8 cellular contexts compared by ENCODE assay signal in genomic region chr7:69598081-69598486, GRCh38. TPM values are rescaled to one million over a fixed set of nuclear protein-coding genes. Genes with fewer than 3 reads are reported as not detected.
A peak's percentile ranks its signal among the peaks of the same experiment; 100 is the strongest.
DNase-seq lines count a peak whose midpoint lies in the region; ATAC-seq, FAIRE-seq and TF ChIP-seq lines count a peak whose summit lies in the region.

TSS of gene AUTS2 (plus strand) at chr7:69598475. CDS start at chr7:69599654, 1,179 bp downstream.

- dilution Hi-C loops in endothelial cell of umbilical vein (cut with MboI; ENCODE audit: extremely low pct_ligation_motif_present, low sequenced_read_pairs), result no loop called here

- peak within 1 kb of the TSS; percentile 52 for H2BK120ac ChIP-seq in mesendoderm (ENCODE audit: low read depth, low read length)

- H4K20me1 ChIP-seq in endothelial cell of umbilical vein (replicated peaks; ENCODE audit: control insufficient read depth, extremely low read depth, insufficient read depth, low read length), result no peaks in the 10 kb centered on the region

- H2BK5ac ChIP-seq in mesendoderm (ENCODE audit: low read length), result no peak within 1 kb of the TSS

- H3K4me1 ChIP-seq in endothelial cell of umbilical vein (ENCODE audit: control insufficient read depth, extremely low read depth, insufficient read depth, low read length) (peaks cover 5% of the 10 kb centered on the region), mesendoderm (ENCODE audit: control insufficient read depth, low read depth, low read length) (no peaks in the 10 kb centered on the region)

- no peaks in the 10 kb centered on the region for H3K9me1 ChIP-seq in endothelial cell of umbilical vein (replicated peaks; ENCODE audit: control insufficient read depth, extremely low read depth, insufficient read depth, low read length)

- no peak within 1 kb of the TSS for H4K5ac ChIP-seq in mesendoderm (ENCODE audit: low read length)

- POLR2A ChIA-PET in endothelial cell of umbilical vein (lab: Charles Lee), result no interaction called here

- no peak for FAIRE-seq in endothelial cell of umbilical vein (lab: Jason Lieb, UNC)

- H3K4me2 ChIP-seq in endothelial cell of umbilical vein (ENCODE audit: insufficient read depth, low read length) (peak within 1 kb of the TSS; percentile 84), mesendoderm (ENCODE audit: low read length) (peak within 1 kb of the TSS; percentile 93)

- peaks cover 10% of the 10 kb centered on the region for H3K79me1 ChIP-seq in mesendoderm (ENCODE audit: low read length)

- H3K4me3 ChIP-seq in endothelial cell of umbilical vein (replicated peaks in 1 of 3; ENCODE audit: insufficient read depth in 1 of 3, low read depth in 1 of 3, low read length in 3 of 3), result peak within 1 kb of the TSS; percentile 60 to 67 (median 62)
- H3K4me3 ChIP-seq in mesendoderm (ENCODE audit: low read length), result peak within 1 kb of the TSS; percentile 80

- peak within 1 kb of the TSS; percentile 83 for H3K4ac ChIP-seq in mesendoderm (ENCODE audit: low read depth, low read length)

- peak within 1 kb of the TSS; percentile 61 for H2BK15ac ChIP-seq in mesendoderm (replicated peaks; ENCODE audit: low read depth)

- H3K18ac ChIP-seq in mesendoderm (ENCODE audit: low read length), result peak within 1 kb of the TSS; percentile 97

- H3K79me2 ChIP-seq in endothelial cell of umbilical vein (ENCODE audit: control insufficient read depth, insufficient read depth, low read length), result no peaks in the 10 kb centered on the region
- H3K79me2 ChIP-seq in mesendoderm (ENCODE audit: control insufficient read depth, insufficient read depth, low read length), result peaks cover 8% of the 10 kb centered on the region

- no peaks in the 10 kb centered on the region for H3K9me3 ChIP-seq in endothelial cell of umbilical vein (replicated peaks; ENCODE audit: control insufficient read depth, insufficient read depth, low read length)

- H4K8ac ChIP-seq in mesendoderm (ENCODE audit: low read depth, low read length), result peak within 1 kb of the TSS; percentile 96

- ATAC-seq in HG03025 (IDR thresholded peaks at IDR 0.05; ENCODE audit: low FRiP score, unreplicated experiment), result peak; percentile 53

- CTCF ChIA-PET in endothelial cell of umbilical vein (lab: Charles Lee), result interaction anchor here (0.6 kb wide), 1 partner anchor 75 kb away, joined by 3 read pairs; no protein-coding TSS in a partner anchor

- H3K27me3 ChIP-seq in endothelial cell of umbilical vein (ENCODE audit: control insufficient read depth in 2 of 2, insufficient read depth in 2 of 2, low read length in 2 of 2) (peaks cover 17 to 24% of the 10 kb centered on the region in 2 experiments), mesendoderm (ENCODE audit: insufficient read depth, low read length, poor library complexity) (peaks cover 19% of the 10 kb centered on the region)

- peak within 1 kb of the TSS; percentile 94 for H2AFZ ChIP-seq in endothelial cell of umbilical vein (ENCODE audit: low read depth, low read length)

- no TSS peak for BruUV-seq in endothelial cell of umbilical vein (replicated peaks; lab: Mats Ljungman, UMichigan)

- intact Hi-C loops in endothelial cell of umbilical vein (cut with micrococcal nuclease), result loop anchor here (2.0 kb wide), 1 partner anchor 1097 kb away; no protein-coding TSS in a partner anchor

- H3K36me3 ChIP-seq in endothelial cell of umbilical vein (ENCODE audit: control insufficient read depth in 2 of 2, extremely low read depth in 1 of 2, insufficient read depth in 2 of 2, low read length in 2 of 2) (no peaks in the 10 kb centered on the region), mesendoderm (ENCODE audit: control insufficient read depth, insufficient read depth, low read length) (no peaks in the 10 kb centered on the region)

- H3K9ac ChIP-seq in endothelial cell of umbilical vein (replicated peaks; ENCODE audit: extremely low read depth, insufficient read depth, low read length) (no peak within 1 kb of the TSS), mesendoderm (ENCODE audit: low read length) (peak within 1 kb of the TSS; percentile 86)

- no peak within 1 kb of the TSS for H3K27ac ChIP-seq in endothelial cell of umbilical vein (ENCODE audit: insufficient read depth, low read depth, low read length)
- peak within 1 kb of the TSS; percentile 98 for H3K27ac ChIP-seq in mesendoderm (ENCODE audit: low read depth, low read length)

- no CpG with 5 or more reads among the region's 63 CpGs for WGBS in mesendoderm (ENCODE audit: extremely low coverage, insufficient coverage, low lambda C conversion rate)

- peak; percentile 85 to 87 for DNase-seq in NCI-H2081 (lab: John Stamatoyannopoulos, UW)
- DNase-seq in NCI-H2081 treated with DMSO at 0.1 percent for 48 hours (lab: John Stamatoyannopoulos, UW), result no peak
- peak; percentile 96 for DNase-seq in NCI-H2227 treated with DMSO at 0.1 percent for 48 hours (lab: John Stamatoyannopoulos, UW)
- DNase-seq in activated CD8-positive, alpha-beta memory T cell treated with anti-CD3 and anti-CD28 coated beads for 48 hours (ENCODE audit: low read depth in 2 of 3, low spot score in 2 of 3), result peak in 2 of 3 experiments; percentile 2 to 30
- DNase-seq in endothelial cell of umbilical vein (ENCODE audit: low read depth, low spot score), result peak; percentile 84
- peak; percentile 97 for DNase-seq in mesendoderm
- DNase-seq in stimulated activated CD8-positive, alpha-beta memory T cell treated with anti-CD3 and anti-CD28 coated beads, Interleukin-15, amount 100 ng/mL, for 48 hours (ENCODE audit: low read depth in 2 of 2), result peak; percentile 25 to 43

- no peak for TF ChIP-seq POLR2A in endothelial cell of umbilical vein (IDR thresholded peaks at IDR 0.05; ENCODE audit: low read depth, low read length)

- H3K56ac ChIP-seq in mesendoderm (ENCODE audit: low read length), result peak within 1 kb of the TSS; percentile 92

- H3K23ac ChIP-seq in mesendoderm (ENCODE audit: low read length), result peak within 1 kb of the TSS; percentile 66

- no peak for TF ChIP-seq CTCF in endothelial cell of umbilical vein (IDR thresholded peaks at IDR 0.05; ENCODE audit: extremely low read depth in 1 of 2, insufficient read depth in 1 of 2, low read depth in 1 of 2, low read length in 2 of 2)

- H2AK5ac ChIP-seq in mesendoderm (ENCODE audit: low read length), result no peak within 1 kb of the TSS

TF ChIP-seq in endothelial cell of umbilical vein, 7 proteins besides CTCF, POLR2A, EP300 and RAD21:
- no peak for TF ChIP-seq EZH2 (IDR thresholded peaks at IDR 0.05; ENCODE audit: borderline replicate concordance, low read depth, low read length, severe bottlenecking)
- TF ChIP-seq FOS (IDR thresholded peaks at IDR 0.05; ENCODE audit: borderline replicate concordance, insufficient read depth, low read length), result no peak
- no peak for TF ChIP-seq MAX (IDR thresholded peaks at IDR 0.05; ENCODE audit: insufficient read depth, insufficient read length)
- TF ChIP-seq JUN (IDR thresholded peaks at IDR 0.05; ENCODE audit: borderline replicate concordance, insufficient read depth, insufficient read length, low read depth), result no peak
- no peak for TF ChIP-seq MYC (IDR thresholded peaks at IDR 0.05; ENCODE audit: low read depth, low read length)
- no peak for TF ChIP-seq GATA2 (IDR thresholded peaks at IDR 0.05; ENCODE audit: insufficient read depth, insufficient read length, low read depth, low read length)
- no peak for TF ChIP-seq POLR2AphosphoS5 (IDR thresholded peaks at IDR 0.05; ENCODE audit: insufficient read depth, low read depth, low read length)

RNA-seq across cellular contexts. Expression of gene AUTS2, which starts in this region (rescaled TPM):
- 8.0 and 11.3 TPM in 2 replicates for total RNA-seq in endothelial cell of umbilical vein
- polyA plus RNA-seq in endothelial cell of umbilical vein, result 0.59 and 0.83 TPM in 2 replicates
- 0.41 and 0.50 TPM in 2 replicates for polyA plus RNA-seq in endothelial cell of umbilical vein (2011; cell fraction: cytosol; rRNA removed)
- polyA plus RNA-seq in endothelial cell of umbilical vein (2011; cell fraction: nucleus; rRNA removed), result 4.4 and 5.8 TPM in 2 replicates
- polyA plus RNA-seq in endothelial cell of umbilical vein (2012), result 0.50 and 0.74 TPM in 2 replicates
- polyA minus RNA-seq in endothelial cell of umbilical vein, result 4.2 and 8.1 TPM in 2 replicates
- polyA minus RNA-seq in endothelial cell of umbilical vein (2011; cell fraction: cytosol; rRNA and poly(A)+ RNA removed), result not detected
- 20.0 and 20.9 TPM in 2 replicates for polyA minus RNA-seq in endothelial cell of umbilical vein (2011; cell fraction: nucleus; rRNA and poly(A)+ RNA removed)
- 36.3 TPM for polyA plus RNA-seq in mesendoderm (2013, experiment 1 of 2)
- 35.5 TPM for polyA plus RNA-seq in mesendoderm (2013, experiment 2 of 2)
